In the genomic region with DNA sequence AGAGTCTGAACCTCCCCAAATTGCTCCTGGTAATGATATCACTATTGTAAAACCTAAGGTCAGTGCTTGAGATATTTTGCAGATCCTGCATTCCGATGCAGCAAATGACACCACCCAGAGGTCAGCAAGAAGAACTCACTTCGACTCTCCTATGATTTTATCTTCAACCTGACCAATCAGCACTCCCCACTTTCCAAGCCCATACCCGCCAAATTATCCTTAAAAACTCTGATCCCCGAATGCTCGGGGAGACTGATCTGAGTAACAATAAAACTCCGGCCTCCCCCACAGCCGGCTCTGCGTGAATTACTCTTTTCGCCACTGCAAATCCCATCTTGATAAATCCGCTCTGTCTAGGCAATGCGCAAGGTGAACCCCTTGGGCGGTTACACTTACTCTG, we compare ENCODE assay signal across 8 cellular contexts. TPM values are rescaled to one million over a fixed set of nuclear protein-coding genes. Genes with fewer than 3 reads are reported as not detected.
A peak's percentile ranks its signal among the peaks of the same experiment; 100 is the strongest.
DNase-seq lines count a peak whose midpoint lies in the region; TF ChIP-seq lines count a peak whose summit lies in the region.

No MANE protein-coding gene starts in this region.

- in situ Hi-C loops in HAP-1 (cut with MboI; ENCODE audit: low sequenced_read_pairs): no loop called here

- H3K4me1 ChIP-seq in HAP-1 (peaks cover 4% of the 10 kb centered on the region), thyroid gland (peaks cover 34 to 55% of the 10 kb centered on the region in 2 donors)

- peaks cover 16 to 25% of the 10 kb centered on the region in 2 donors for H3K4me1 Mint-ChIP-seq in immature natural killer cell

- H3K27ac ChIP-seq in WERI-Rb-1 (no peak overlapping the region), thyroid gland (peak overlapping the region in 2 of 3 donors; percentile 94 to 99)

- H3K36me3 ChIP-seq in HAP-1 (replicated peaks) (peaks cover 8% of the 10 kb centered on the region), WERI-Rb-1 (peaks cover 6% of the 10 kb centered on the region), thyroid gland (no peaks in the 10 kb centered on the region)

- H3K27me3 ChIP-seq in HAP-1 (ENCODE audit: low read depth): no peaks in the 10 kb centered on the region
- no peaks in the 10 kb centered on the region for H3K27me3 ChIP-seq in WERI-Rb-1 (ENCODE audit: insufficient read depth, low read depth, severe bottlenecking)
- H3K27me3 ChIP-seq in thyroid gland: no peaks in the 10 kb centered on the region

- DNase-seq in AG09319 (ENCODE audit: extremely low read depth, low read depth): no peak
- peak; percentile 48 to 70 for DNase-seq in HAP-1 (ENCODE audit: low spot score in 2 of 2)
- DNase-seq in WERI-Rb-1: no peak
- DNase-seq in immature natural killer cell: peak; percentile 12 to 18 (median 14)
- peak; percentile 39 to 41 for DNase-seq in thyroid gland
- DNase-seq in NCI-H446 (lab: John Stamatoyannopoulos, UW): no peak
- DNase-seq in NCI-H1694 (lab: John Stamatoyannopoulos, UW): no peak
- no peak for DNase-seq in DMS79 treated with DMSO at 0.1 percent for 48 hours (lab: John Stamatoyannopoulos, UW)

- peaks cover 2 to 7% (median 4%) of the 10 kb centered on the region in 3 donors for H3K27me3 Mint-ChIP-seq in immature natural killer cell (ENCODE audit: low read depth in 3 of 3)

- H3K9me3 ChIP-seq in HAP-1 (no peaks in the 10 kb centered on the region), WERI-Rb-1 (ENCODE audit: severe bottlenecking) (no peaks in the 10 kb centered on the region), thyroid gland (no peaks in the 10 kb centered on the region)

- TF ChIP-seq POLR2A in thyroid gland (IDR thresholded peaks at IDR 0.05): no peak

- H3K27ac Mint-ChIP-seq in immature natural killer cell: no peak overlapping the region

- no peaks in the 10 kb centered on the region for H3K36me3 Mint-ChIP-seq in immature natural killer cell

- WGBS in thyroid gland, 2 donors: 3% methylated on average over 12 of the region's 12 CpGs

- H3K4me3 Mint-ChIP-seq in immature natural killer cell: no peak overlapping the region

- intact Hi-C loops in thyroid gland (cut with DNase I): loop anchor here (5.0 kb wide), 1 partner anchor 130 kb away; no protein-coding TSS in a partner anchor

- TF ChIP-seq CTCF in AG09319 (IDR thresholded peaks at IDR 0.05; ENCODE audit: low read depth, low read length): peak; percentile 34
- no peak for TF ChIP-seq CTCF in WERI-Rb-1 (IDR thresholded peaks at IDR 0.05; ENCODE audit: low read depth, low read length)
- TF ChIP-seq CTCF in thyroid gland (IDR thresholded peaks at IDR 0.05): peak in 4 of 6 experiments; percentile 38 to 57 (median 53)

- H3K4me3 ChIP-seq in HAP-1 (peak overlapping the region; percentile 94), WERI-Rb-1 (ENCODE audit: low read depth, low read length) (peak overlapping the region; percentile 93), thyroid gland (replicated peaks in 1 of 3) (peak overlapping the region in 2 of 3 donors; percentile 70 to 99)

- no peaks in the 10 kb centered on the region for H3K9me3 Mint-ChIP-seq in immature natural killer cell

RNA-seq across cellular contexts. Expression of gene NPC2, which starts 1.2 kb away (rescaled TPM):
- polyA plus RNA-seq in immature natural killer cell: 100 to 1,000 TPM in 1 of 3 donors, 10 to 100 TPM in 2; 86.3 to 128 (median 92.8) TPM
- 1,000 to 10,000 TPM in 1 of 4 donors, 100 to 1,000 TPM in 3; 583 to 1,617 (median 793) TPM for total RNA-seq in thyroid gland

RNA-seq across cellular contexts. Expression of gene ISCA2, which starts 1.6 kb away (rescaled TPM):
- 10 to 100 TPM; 46.2 to 58.1 (median 55.0) TPM for polyA plus RNA-seq in immature natural killer cell
- total RNA-seq in thyroid gland: 10 to 100 TPM; 24.6 to 54.9 (median 44.2) TPM

Comparison
In these comparisons a context has a peak if more than half of its experiments do, and no peak if none do; other contexts are left out.
1. DNase-seq: peak in HAP-1 (2 of 2), immature natural killer cell (3 of 3) and thyroid gland (2 of 2); none in AG09319 (single experiment), WERI-Rb-1 (single experiment), NCI-H446 (0 of 2), NCI-H1694 (single experiment) and DMS79 treated with DMSO at 0.1 percent for 48 hours (single experiment).
2. Peak in every context shown above with its lines, with median percentiles within 50 percentile points of each other: H3K4me3 ChIP-seq.